ENCODE assay signal across 8 cellular contexts in the genomic region with DNA sequence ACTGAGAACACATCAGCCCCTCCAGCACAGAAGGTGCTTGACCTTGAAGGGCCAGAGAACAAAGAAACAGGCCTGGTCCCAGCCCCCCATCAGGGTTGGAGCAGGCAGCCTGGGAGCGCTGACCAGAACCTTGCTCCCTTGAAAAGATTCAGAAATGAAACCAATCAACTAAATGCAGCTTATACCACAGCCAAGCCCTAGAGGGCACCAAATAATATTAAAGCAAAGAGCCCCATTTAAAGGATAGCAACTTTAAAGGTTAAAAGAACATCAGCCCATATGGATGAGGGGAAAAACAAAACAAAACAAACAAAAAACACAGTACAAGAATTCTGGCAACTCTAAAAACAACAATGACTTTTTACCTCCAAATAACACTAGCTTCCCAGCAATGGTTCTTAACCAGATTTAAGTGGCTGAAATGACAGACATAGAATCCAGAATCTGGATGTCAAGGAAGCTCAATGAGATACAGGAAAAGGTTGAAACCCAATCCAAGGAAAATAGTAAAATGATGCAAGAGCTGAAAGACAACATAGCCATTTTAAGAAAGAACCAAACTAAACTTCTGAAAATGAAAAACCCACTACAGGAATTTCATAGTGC.
DNase-seq lines count a peak whose midpoint lies in the region; ATAC-seq and TF ChIP-seq lines count a peak whose summit lies in the region.

No MANE protein-coding gene starts in this region.

- H3K4me3 ChIP-seq in cardiac fibroblast (replicated peaks in 1 of 2; ENCODE audit: low read depth in 2 of 2, low read length in 2 of 2) (no peak overlapping the region), osteoblast (ENCODE audit: insufficient read depth, low read length) (no peak overlapping the region)

- H3K4me2 ChIP-seq in osteoblast (ENCODE audit: insufficient read depth, low read length) = peak overlapping the region; percentile 71

- no peaks in the 10 kb centered on the region for H3K36me3 ChIP-seq in osteoblast (ENCODE audit: insufficient read depth, low read length)

- no peaks in the 10 kb centered on the region for H3K9me3 ChIP-seq in osteoblast (ENCODE audit: low read depth, low read length)

- no peaks in the 10 kb centered on the region for H3K27me3 ChIP-seq in osteoblast (ENCODE audit: insufficient read depth, low read length)

- H4K20me1 ChIP-seq in osteoblast (ENCODE audit: insufficient read depth, low read length) = no peaks in the 10 kb centered on the region

- H2AFZ ChIP-seq in osteoblast (ENCODE audit: low read length) = peak overlapping the region; percentile 56

- H3K79me2 ChIP-seq in osteoblast (ENCODE audit: insufficient read depth, low read length) = no peaks in the 10 kb centered on the region

- ATAC-seq in HG03460 (IDR thresholded peaks at IDR 0.05; ENCODE audit: unreplicated experiment) = no peak

- DNase-seq in Daoy (ENCODE audit: low read depth) = peak; percentile 9
- peak; percentile 45 to 47 for DNase-seq in cardiac fibroblast (ENCODE audit: low read depth in 2 of 2)
- DNase-seq in osteoblast (ENCODE audit: insufficient read length, low spot score, missing footprints) = no peak
- no peak for DNase-seq in activated T-cell treated with anti-CD3 and anti-CD28 coated beads for 4 hours
- DNase-seq in SIG-M5 treated with dmso at 0.1 percent for 504 hours (lab: John Stamatoyannopoulos, UW; ENCODE audit: unreplicated experiment) = no peak
- no peak for DNase-seq in stimulated activated CD4-positive, alpha-beta T cell treated with anti-CD3 and anti-CD28 coated beads, Interleukin-1b, Interleukin-23, amount 100 ng/mL, for 48 hours

- TF ChIP-seq CTCF in LNCAP (IDR thresholded peaks at IDR 0.05) = peak; percentile 55
- peak; percentile 49 for TF ChIP-seq CTCF in cardiac fibroblast (IDR thresholded peaks at IDR 0.05; ENCODE audit: low read depth, low read length)
- TF ChIP-seq CTCF in osteoblast (IDR thresholded peaks at IDR 0.05; ENCODE audit: extremely low read depth, low read depth, low read length) = peak; percentile 60

- H3K27ac ChIP-seq in osteoblast (ENCODE audit: low read depth, low read length) = no peak overlapping the region

- H3K4me1 ChIP-seq in osteoblast (ENCODE audit: insufficient read depth, low read length) = peaks cover 4% of the 10 kb centered on the region

Comparison
In these comparisons a context has a peak if more than half of its experiments do, and no peak if none do; other contexts are left out.
1. DNase-seq: peak in Daoy (single experiment) and cardiac fibroblast (2 of 2); none in osteoblast (single experiment), activated T-cell treated with anti-CD3 and anti-CD28 coated beads for 4 hours (single experiment), SIG-M5 treated with dmso at 0.1 percent for 504 hours (single experiment) and stimulated activated CD4-positive, alpha-beta T cell treated with anti-CD3 and anti-CD28 coated beads, Interleukin-1b, Interleukin-23, amount 100 ng/mL, for 48 hours (single experiment).
2. Peak in every context shown above with its lines, with median percentiles within 50 percentile points of each other: CTCF ChIP-seq.